In genomic region chr6:132247381-132248159, GRCh38 we compare ENCODE assay signal across 19 cellular contexts.
DNase-seq lines count a peak whose midpoint lies in the region; ATAC-seq and TF ChIP-seq lines count a peak whose summit lies in the region.
"Had no signal": no experiment of that assay in that cellular context is flagged by ENCODE, and none has a peak within 500 bp of the region (broad histone marks: within the 10 kb centered on the region; RNA-seq: fewer than 3 reads in every experiment).

No MANE protein-coding gene starts in this region.

- POLR2A ChIA-PET in BJ (lab: Charles Lee) (no interaction called here), Panc1 (lab: Charles Lee) (no interaction called here)

- intact Hi-C loops in Panc1 (cut with micrococcal nuclease; ENCODE audit: unreplicated experiment), result no loop called here
- intact Hi-C loops in prostate gland (cut with DNase I), result no loop called here

- no peak for TF ChIP-seq POLR2A in prostate gland (IDR thresholded peaks at IDR 0.05)

- no peaks in the 10 kb centered on the region for H3K36me3 Mint-ChIP-seq in endothelial cell (ENCODE audit: low read depth, unreplicated experiment)
- H3K36me3 Mint-ChIP-seq: activated naive CD8-positive, alpha-beta T cell treated with anti-CD3 and anti-CD28 coated beads, Interleukin-2, amount 10 ng/mL, durations not matched to agents 7 days and 5 days had no signal

- H3K4me3 Mint-ChIP-seq in endothelial cell (ENCODE audit: unreplicated experiment), result peak overlapping the region; percentile 23
- H3K4me3 Mint-ChIP-seq: activated CD4-positive, alpha-beta memory T cell treated with anti-CD3 and anti-CD28 coated beads, Interleukin-2, amount 10 ng/mL, durations not matched to agents 7 days and 5 days; activated naive CD8-positive, alpha-beta T cell treated with anti-CD3 and anti-CD28 coated beads, Interleukin-2, amount 10 ng/mL, durations not matched to agents 7 days and 5 days had no signal

- H3K27me3 Mint-ChIP-seq in endothelial cell (ENCODE audit: unreplicated experiment), result peaks cover 8% of the 10 kb centered on the region

- DNase-seq in BJ (ENCODE audit: low read depth) (no peak), Panc1 (ENCODE audit: low read depth, low spot score) (no peak), endothelial cell (ENCODE audit: low spot score) (no peak), prostate gland (ENCODE audit: low spot score) (no peak)
- no peak for DNase-seq in activated CD4-positive, alpha-beta T cell treated with anti-CD3 and anti-CD28 coated beads for 48 hours
- DNase-seq: activated CD4-positive, alpha-beta memory T cell treated with anti-CD3 and anti-CD28 coated beads, Interleukin-2, amount 10 ng/mL, durations not matched to agents 7 days and 5 days; activated naive CD8-positive, alpha-beta T cell treated with anti-CD3 and anti-CD28 coated beads, Interleukin-2, amount 10 ng/mL, durations not matched to agents 7 days and 5 days; activated T-cell treated with anti-CD3 and anti-CD28 coated beads, Interleukin-2, amount 50 U/mL, for 48 hours; DMS53; erythroblast; left cardiac atrium; NCI-H2081; NCI-H524; stimulated activated CD4-positive, alpha-beta T cell treated with anti-CD3 and anti-CD28 coated beads, Interleukin-1b, Interleukin-23, amount 100 ng/mL, for 48 hours had no signal

- in situ Hi-C loops in Panc1 (cut with HindIII; ENCODE audit: low pct_unique_long_range_greater_than_20kb, low sequenced_read_pairs), result no loop called here

- no peak overlapping the region for H3K27ac ChIP-seq in Panc1 (ENCODE audit: low read length)
- H3K27ac ChIP-seq in prostate gland, result peak overlapping the region; percentile 13 to 14
- H3K27ac ChIP-seq: C4-2B, PC-9 had no signal

- no peaks in the 10 kb centered on the region for H3K9me3 Mint-ChIP-seq in endothelial cell (ENCODE audit: unreplicated experiment)
- H3K9me3 Mint-ChIP-seq: activated CD4-positive, alpha-beta memory T cell treated with anti-CD3 and anti-CD28 coated beads, Interleukin-2, amount 10 ng/mL, durations not matched to agents 7 days and 5 days had no signal

- CTCF ChIA-PET in BJ (lab: Yijun Ruan, JAX), result interaction anchor here (0.7 to 3.0 kb wide), 7 partner anchors 11 to 316 kb away, joined by 3 to 16 read pairs (median 3); no protein-coding TSS in a partner anchor
- CTCF ChIA-PET in Panc1 (lab: Charles Lee), result no interaction called here

- peak; percentile 28; the same call in 1 of the 2 replicates for TF ChIP-seq CTCF in BJ (IDR thresholded peaks at IDR 0.05; ENCODE audit: insufficient read depth, low read depth, low read length)
- peak; percentile 5; the same call in 1 of the 2 replicates for TF ChIP-seq CTCF in Panc1 (IDR thresholded peaks at IDR 0.05)
- no peak for TF ChIP-seq CTCF in endothelial cell (IDR thresholded peaks at IDR 0.05; ENCODE audit: unreplicated experiment)
- no peak for TF ChIP-seq CTCF in prostate gland (IDR thresholded peaks at IDR 0.05)

- 58% methylated on average over 7 of the region's 7 CpGs for WGBS in prostate gland

- H3K9me3 ChIP-seq in Panc1 (ENCODE audit: control insufficient read depth, insufficient read depth, low read depth, low read length) (no peaks in the 10 kb centered on the region), prostate gland (no peaks in the 10 kb centered on the region)

- no peaks in the 10 kb centered on the region for H3K27me3 ChIP-seq in BJ (ENCODE audit: control insufficient read depth, insufficient read depth, low read length)
- H3K27me3 ChIP-seq in Panc1 (ENCODE audit: control insufficient read depth, insufficient read depth, low read length), result no peaks in the 10 kb centered on the region
- no peaks in the 10 kb centered on the region for H3K27me3 ChIP-seq in prostate gland (replicated peaks; ENCODE audit: insufficient read depth)

- ATAC-seq in Panc1 (no peak), GM21529 (IDR thresholded peaks at IDR 0.05; ENCODE audit: unreplicated experiment) (no peak), GM21447 (IDR thresholded peaks at IDR 0.05; ENCODE audit: unreplicated experiment) (no peak)
- ATAC-seq: sciatic nerve had no signal

- H3K36me3 ChIP-seq in BJ (ENCODE audit: control insufficient read depth, insufficient read depth, low read length) (no peaks in the 10 kb centered on the region), Panc1 (ENCODE audit: control insufficient read depth, insufficient read depth, low read length) (no peaks in the 10 kb centered on the region), prostate gland (no peaks in the 10 kb centered on the region)

- H3K27ac Mint-ChIP-seq in endothelial cell (ENCODE audit: unreplicated experiment), result no peak overlapping the region
- H3K27ac Mint-ChIP-seq: activated CD4-positive, alpha-beta memory T cell treated with anti-CD3 and anti-CD28 coated beads, Interleukin-2, amount 10 ng/mL, durations not matched to agents 7 days and 5 days; activated naive CD8-positive, alpha-beta T cell treated with anti-CD3 and anti-CD28 coated beads, Interleukin-2, amount 10 ng/mL, durations not matched to agents 7 days and 5 days had no signal

- H3K4me1 Mint-ChIP-seq in endothelial cell (ENCODE audit: unreplicated experiment), result peaks cover 7% of the 10 kb centered on the region
- H3K4me1 Mint-ChIP-seq: activated CD4-positive, alpha-beta memory T cell treated with anti-CD3 and anti-CD28 coated beads, Interleukin-2, amount 10 ng/mL, durations not matched to agents 7 days and 5 days; activated naive CD8-positive, alpha-beta T cell treated with anti-CD3 and anti-CD28 coated beads, Interleukin-2, amount 10 ng/mL, durations not matched to agents 7 days and 5 days had no signal

- BruUV-seq in Panc1 (replicated peaks; lab: Mats Ljungman, UMichigan), result no TSS peak

- H3K4me3 ChIP-seq in BJ (ENCODE audit: low read depth, low read length), result no peak overlapping the region
- H3K4me3 ChIP-seq in Panc1 (ENCODE audit: low read depth in 2 of 2, low read length in 2 of 2), result no peak overlapping the region
- H3K4me3 ChIP-seq in prostate gland, result no peak overlapping the region
- H3K4me3 ChIP-seq: PC-9 had no signal

- H3K4me1 ChIP-seq in Panc1 (ENCODE audit: control insufficient read depth, insufficient read depth, low read length) (no peaks in the 10 kb centered on the region), prostate gland (replicated peaks) (no peaks in the 10 kb centered on the region)

Comparison
In these comparisons a context has a peak if more than half of its experiments do, and no peak if none do; other contexts are left out.
1. CTCF ChIP-seq: peak in BJ (single experiment) and Panc1 (single experiment); none in endothelial cell (single experiment) and prostate gland (0 of 4).